8 cellular contexts compared by ENCODE assay signal in the genomic region with DNA sequence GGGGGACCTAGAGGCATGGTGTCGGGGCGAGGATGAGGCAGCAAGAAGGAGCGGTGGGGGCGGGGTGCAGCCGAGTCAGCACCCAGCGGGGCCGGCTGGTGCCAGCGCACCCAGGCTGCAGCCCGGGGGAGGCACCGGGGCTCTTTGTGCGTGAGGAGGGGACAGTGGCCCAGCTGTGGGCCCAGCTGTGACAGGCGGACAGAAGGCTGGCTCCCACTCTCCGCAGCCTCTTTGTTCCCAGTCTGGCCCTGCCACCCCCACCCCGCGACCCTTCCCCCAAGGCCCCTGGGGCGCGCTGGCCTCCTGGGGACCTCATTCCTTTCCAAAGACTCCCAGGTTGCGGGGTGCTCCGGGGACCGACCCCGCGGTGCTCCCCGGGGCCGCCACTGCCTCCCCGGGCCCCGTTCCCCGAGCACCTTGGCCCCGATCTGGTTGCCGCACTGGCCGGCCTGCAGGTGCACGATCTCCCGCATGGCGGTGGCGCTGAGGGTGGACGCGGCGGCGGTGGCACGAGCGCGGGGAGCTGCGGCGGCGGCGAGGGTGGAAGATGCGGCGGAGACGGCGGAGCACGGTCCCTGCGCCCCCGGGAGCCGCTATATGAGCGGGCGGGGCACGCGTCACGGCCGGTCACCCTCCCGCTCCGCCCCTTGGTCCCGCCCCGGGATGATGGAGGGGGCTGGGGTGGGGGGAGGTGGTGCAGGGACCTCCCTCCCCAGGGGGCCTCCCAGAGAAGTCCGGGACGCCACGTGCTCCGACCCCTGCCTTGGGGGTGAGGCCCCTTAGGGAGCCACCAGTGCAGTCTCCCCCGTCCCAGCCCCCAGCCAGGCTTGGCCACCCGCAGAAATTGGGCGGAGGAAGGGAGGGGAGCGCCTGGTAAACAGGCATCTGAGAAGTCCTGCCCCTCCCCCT. TPM values are rescaled to one million over a fixed set of nuclear protein-coding genes. Genes with fewer than 3 reads are reported as not detected.
DNase-seq lines count a peak whose midpoint lies in the region; ATAC-seq and TF ChIP-seq lines count a peak whose summit lies in the region.

A gene (minus strand): TSS at position 570 of the 909 bp plus-strand sequence. CDS start 97 bp downstream, at position 473.

- TF ChIP-seq POLR2A in gastroesophageal sphincter (IDR thresholded peaks at IDR 0.05), result no peak

- H3K4me1 Mint-ChIP-seq in activated CD8-positive, alpha-beta T cell treated with anti-CD3 and anti-CD28 coated beads for 36 hours (ENCODE audit: low read depth), result peaks cover 14% of the 10 kb centered on the region

- no peaks in the 10 kb centered on the region for H3K36me3 Mint-ChIP-seq in activated CD8-positive, alpha-beta T cell treated with anti-CD3 and anti-CD28 coated beads for 36 hours (ENCODE audit: low read depth)

- H3K27me3 ChIP-seq in gastroesophageal sphincter, result peaks cover 80% of the 10 kb centered on the region
- H3K27me3 ChIP-seq in parathyroid adenoma (ENCODE audit: control insufficient read depth, insufficient read depth, low read length), result no peaks in the 10 kb centered on the region

- TF ChIP-seq EP300 in gastroesophageal sphincter (IDR thresholded peaks at IDR 0.05), result no peak

- no peaks in the 10 kb centered on the region for H3K79me2 ChIP-seq in parathyroid adenoma

- peak within 1 kb of the TSS; percentile 76 for H2AFZ ChIP-seq in parathyroid adenoma

- peak; percentile 22 for TF ChIP-seq CTCF in activated CD8-positive, alpha-beta T cell treated with anti-CD3 and anti-CD28 coated beads for 36 hours (IDR thresholded peaks at IDR 0.05)
- TF ChIP-seq CTCF in gastroesophageal sphincter (IDR thresholded peaks at IDR 0.05) (no peak), parathyroid adenoma (IDR thresholded peaks at IDR 0.05) (no peak)

- H3K36me3 ChIP-seq in gastroesophageal sphincter, result no peaks in the 10 kb centered on the region
- no peaks in the 10 kb centered on the region for H3K36me3 ChIP-seq in parathyroid adenoma (ENCODE audit: control insufficient read depth, insufficient read depth, low read length)

- intact Hi-C loops in activated CD8-positive, alpha-beta T cell treated with anti-CD3 and anti-CD28 coated beads for 36 hours (cut with micrococcal nuclease), result no loop called here

- H3K9me3 Mint-ChIP-seq in activated CD8-positive, alpha-beta T cell treated with anti-CD3 and anti-CD28 coated beads for 36 hours, result no peaks in the 10 kb centered on the region

- peak; percentile 76 for ATAC-seq in activated CD8-positive, alpha-beta T cell treated with anti-CD3 and anti-CD28 coated beads for 36 hours
- ATAC-seq in gastroesophageal sphincter (peak; percentile 39), GM18511 (IDR thresholded peaks at IDR 0.05; ENCODE audit: unreplicated experiment) (no peak)

- H3K27me3 Mint-ChIP-seq in activated CD8-positive, alpha-beta T cell treated with anti-CD3 and anti-CD28 coated beads for 36 hours, result peaks cover 3% of the 10 kb centered on the region

- WGBS in gastroesophageal sphincter (ENCODE audit: low coverage in 1 of 2), 2 donors, result 0% methylated on average over 1 to 9 of the region's 71 CpGs

- no peaks in the 10 kb centered on the region for H3K9me3 ChIP-seq in gastroesophageal sphincter
- no peaks in the 10 kb centered on the region for H3K9me3 ChIP-seq in parathyroid adenoma (ENCODE audit: control insufficient read depth, low read length)

- H3K27ac Mint-ChIP-seq in activated CD8-positive, alpha-beta T cell treated with anti-CD3 and anti-CD28 coated beads for 36 hours, result peak within 1 kb of the TSS; percentile 61

- POLR2A ChIA-PET in activated CD8-positive, alpha-beta T cell treated with anti-CD3 and anti-CD28 coated beads for 36 hours (lab: Charles Lee), result interaction anchor here (0.8 to 1.3 kb wide), 3 partner anchors 11 to 76 kb away, joined by 4 to 8 read pairs (median 4); a partner anchor contains a TSS

- peak within 1 kb of the TSS; percentile 78 for H3K4me3 Mint-ChIP-seq in activated CD8-positive, alpha-beta T cell treated with anti-CD3 and anti-CD28 coated beads for 36 hours

- CTCF ChIA-PET in activated CD8-positive, alpha-beta T cell treated with anti-CD3 and anti-CD28 coated beads for 36 hours (lab: Charles Lee), result interaction anchor here (1.3 to 1.7 kb wide), 3 partner anchors 14 to 65 kb away, joined by 3 to 6 read pairs (median 4); a partner anchor contains a TSS

- no peak within 1 kb of the TSS for H3K9ac ChIP-seq in parathyroid adenoma

- H3K4me1 ChIP-seq in gastroesophageal sphincter (peaks cover 0 to 12% (median 6%) of the 10 kb centered on the region in 3 donors), parathyroid adenoma (no peaks in the 10 kb centered on the region)

- H3K4me3 ChIP-seq in gastroesophageal sphincter (peak within 1 kb of the TSS in 1 of 2 donors; percentile 48), parathyroid adenoma (ENCODE audit: low read depth, low read length) (peak within 1 kb of the TSS; percentile 40)

- peak within 1 kb of the TSS; percentile 83 for H3K4me2 ChIP-seq in parathyroid adenoma (ENCODE audit: low read length)

- peak; percentile 24 for DNase-seq in activated gamma-delta T cell treated with Interleukin-2 at 50 U/mL for 16 hours
- no peak for DNase-seq in activated gamma-delta T cell (lab: John Stamatoyannopoulos, UW)
- peak; percentile 70 for DNase-seq in activated CD8-positive, alpha-beta T cell treated with anti-CD3 and anti-CD28 coated beads for 36 hours
- no peak for DNase-seq in NCI-H2196 treated with DMSO at 0.1 percent for 48 hours (lab: John Stamatoyannopoulos, UW; ENCODE audit: unreplicated experiment)
- DNase-seq in DMS153 (lab: John Stamatoyannopoulos, UW), result no peak

- H3K27ac ChIP-seq in gastroesophageal sphincter, result peak within 1 kb of the TSS in 1 of 4 donors; percentile 29
- no peak within 1 kb of the TSS for H3K27ac ChIP-seq in parathyroid adenoma

RNA-seq across cellular contexts. Expression of the gene that starts here (rescaled TPM):
- 10 to 100 TPM in 1 of 2 experiments, 1 to 10 TPM in 1; 9.6 to 10.6 TPM for total RNA-seq in activated CD8-positive, alpha-beta T cell treated with anti-CD3 and anti-CD28 coated beads for 36 hours
- total RNA-seq in gastroesophageal sphincter, result 1 to 10 TPM; 1.2 to 3.2 (median 2.2) TPM

Comparison
In these comparisons a context has a peak if more than half of its experiments do, and no peak if none do; other contexts are left out.
1. DNase-seq: peak in activated gamma-delta T cell treated with Interleukin-2 at 50 U/mL for 16 hours (single experiment) and activated CD8-positive, alpha-beta T cell treated with anti-CD3 and anti-CD28 coated beads for 36 hours (single experiment); none in activated gamma-delta T cell (single experiment), NCI-H2196 treated with DMSO at 0.1 percent for 48 hours (single experiment) and DMS153 (single experiment).